In genomic region chrX:6681469-6681868, GRCh38 we compare ENCODE assay signal across 24 cellular contexts.
"Had no signal": no experiment of that assay in that cellular context is flagged by ENCODE, and none has a peak within 500 bp of the region (broad histone marks: within the 10 kb centered on the region; RNA-seq: fewer than 3 reads in every experiment).

No MANE protein-coding gene starts in this region.

- H2AFZ ChIP-seq: PC-9 had no signal

- H3K4me2 ChIP-seq: PC-9 had no signal

- H3K4me3 ChIP-seq: MG63, PC-9, Peyer's patch, SJSA1, SK-N-MC had no signal

- H3K36me3 ChIP-seq: MG63, Peyer's patch, SJSA1 had no signal

- H3K9me3 ChIP-seq: MG63, Peyer's patch, SJSA1 had no signal

- H3K27ac ChIP-seq: PC-9, Peyer's patch, SJSA1, SK-N-MC had no signal

- DNase-seq: Karpas-422, KG1, MG63, NCI-H1092, NCI-H1105 treated with DMSO at 0.1 percent for 48 hours, NCI-H1417 treated with DMSO at 0.1 percent for 48 hours, NCI-H146, NCI-H1694 treated with DMSO at 0.1 percent for 48 hours, NCI-H1930, NCI-H2081, NCI-H2107, NCI-H226, NCI-H446, NCI-H510A, NCI-H524 treated with DMSO at 0.1 percent for 48 hours, NCI-H69, NCI-H774, OCI-M1, PC-9, Peyer's patch, Right ventricle myocardium superior, SIG-M5 had no signal

- H3K4me1 ChIP-seq: Peyer's patch, SJSA1 had no signal

- H3K27me3 ChIP-seq: MG63, Peyer's patch, SJSA1 had no signal
